ENCODE assay signal across 1 cellular context in genomic region chr10:68560201-68560915, GRCh38.
A peak's percentile ranks its signal among the peaks of the same experiment; 100 is the strongest.
TF ChIP-seq lines count a peak whose summit lies in the region.

Gene TET1 (plus strand): TSS chr10:68560337. CDS start chr10:68572339, 12,002 bp downstream.

TF ChIP-seq in HepG2, 621 proteins besides CTCF, POLR2A, EP300 and RAD21 (continued from another document and continues in another):
- no peak for TF ChIP-seq HIC2 (CRISPR knock-in tag; IDR thresholded peaks at IDR 0.05; ENCODE audit: low read depth)
- TF ChIP-seq NCOA1 (CRISPR knock-in tag; IDR thresholded peaks at IDR 0.05), result no peak
- TF ChIP-seq ZNF543 (CRISPR knock-in tag; IDR thresholded peaks at IDR 0.05), result no peak; the same call in 1 of the 2 replicates
- TF ChIP-seq, protein P1, sequence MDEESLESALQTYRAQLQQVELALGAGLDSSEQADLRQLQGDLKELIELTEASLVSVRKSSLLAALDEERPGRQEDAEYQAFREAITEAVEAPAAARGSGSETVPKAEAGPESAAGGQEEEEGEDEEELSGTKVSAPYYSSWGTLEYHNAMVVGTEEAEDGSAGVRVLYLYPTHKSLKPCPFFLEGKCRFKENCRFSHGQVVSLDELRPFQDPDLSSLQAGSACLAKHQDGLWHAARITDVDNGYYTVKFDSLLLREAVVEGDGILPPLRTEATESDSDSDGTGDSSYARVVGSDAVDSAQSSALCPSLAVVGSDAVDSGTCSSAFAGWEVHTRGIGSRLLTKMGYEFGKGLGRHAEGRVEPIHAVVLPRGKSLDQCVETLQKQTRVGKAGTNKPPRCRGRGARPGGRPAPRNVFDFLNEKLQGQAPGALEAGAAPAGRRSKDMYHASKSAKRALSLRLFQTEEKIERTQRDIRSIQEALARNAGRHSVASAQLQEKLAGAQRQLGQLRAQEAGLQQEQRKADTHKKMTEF (CRISPR knock-in tag; IDR thresholded peaks at IDR 0.05), result peak; percentile 77; the same call in 1 of the 2 replicates
- TF ChIP-seq KDM3A (CRISPR knock-in tag; IDR thresholded peaks at IDR 0.05; ENCODE audit: low read depth), result peak; percentile 77
- TF ChIP-seq, protein P2, sequence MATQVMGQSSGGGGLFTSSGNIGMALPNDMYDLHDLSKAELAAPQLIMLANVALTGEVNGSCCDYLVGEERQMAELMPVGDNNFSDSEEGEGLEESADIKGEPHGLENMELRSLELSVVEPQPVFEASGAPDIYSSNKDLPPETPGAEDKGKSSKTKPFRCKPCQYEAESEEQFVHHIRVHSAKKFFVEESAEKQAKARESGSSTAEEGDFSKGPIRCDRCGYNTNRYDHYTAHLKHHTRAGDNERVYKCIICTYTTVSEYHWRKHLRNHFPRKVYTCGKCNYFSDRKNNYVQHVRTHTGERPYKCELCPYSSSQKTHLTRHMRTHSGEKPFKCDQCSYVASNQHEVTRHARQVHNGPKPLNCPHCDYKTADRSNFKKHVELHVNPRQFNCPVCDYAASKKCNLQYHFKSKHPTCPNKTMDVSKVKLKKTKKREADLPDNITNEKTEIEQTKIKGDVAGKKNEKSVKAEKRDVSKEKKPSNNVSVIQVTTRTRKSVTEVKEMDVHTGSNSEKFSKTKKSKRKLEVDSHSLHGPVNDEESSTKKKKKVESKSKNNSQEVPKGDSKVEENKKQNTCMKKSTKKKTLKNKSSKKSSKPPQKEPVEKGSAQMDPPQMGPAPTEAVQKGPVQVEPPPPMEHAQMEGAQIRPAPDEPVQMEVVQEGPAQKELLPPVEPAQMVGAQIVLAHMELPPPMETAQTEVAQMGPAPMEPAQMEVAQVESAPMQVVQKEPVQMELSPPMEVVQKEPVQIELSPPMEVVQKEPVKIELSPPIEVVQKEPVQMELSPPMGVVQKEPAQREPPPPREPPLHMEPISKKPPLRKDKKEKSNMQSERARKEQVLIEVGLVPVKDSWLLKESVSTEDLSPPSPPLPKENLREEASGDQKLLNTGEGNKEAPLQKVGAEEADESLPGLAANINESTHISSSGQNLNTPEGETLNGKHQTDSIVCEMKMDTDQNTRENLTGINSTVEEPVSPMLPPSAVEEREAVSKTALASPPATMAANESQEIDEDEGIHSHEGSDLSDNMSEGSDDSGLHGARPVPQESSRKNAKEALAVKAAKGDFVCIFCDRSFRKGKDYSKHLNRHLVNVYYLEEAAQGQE (IDR thresholded peaks at IDR 0.05; ENCODE audit: borderline replicate concordance in 1 of 2, low read depth in 1 of 2, low read length in 2 of 2), result peak in 1 of 2 experiments; percentile 18; a peak in 1 of 4 replicates
- TF ChIP-seq ZNF225 (CRISPR knock-in tag; IDR thresholded peaks at IDR 0.05), result peak; percentile 69; the same call in 1 of the 2 replicates
- no peak for TF ChIP-seq TBP (CRISPR knock-in tag; IDR thresholded peaks at IDR 0.05)
- no peak; the same call in 1 of the 2 replicates for TF ChIP-seq WIZ (CRISPR knock-in tag; IDR thresholded peaks at IDR 0.05)
- TF ChIP-seq ZNF234 (CRISPR knock-in tag; conservative IDR thresholded peaks at IDR 0.05), result no peak
- no peak for TF ChIP-seq CREM (IDR thresholded peaks at IDR 0.05)
- TF ChIP-seq CREM (CRISPR knock-in tag; IDR thresholded peaks at IDR 0.05), result no peak
- 0 out of 2 replicates have a peak, but pooled peaks have one; percentile 37 for TF ChIP-seq ZNF776 (CRISPR knock-in tag; IDR thresholded peaks at IDR 0.05)
- TF ChIP-seq ELF1 (CRISPR knock-in tag; IDR thresholded peaks at IDR 0.05), result no peak; the same call in 1 of the 2 replicates
- TF ChIP-seq ZSCAN12 (CRISPR knock-in tag; IDR thresholded peaks at IDR 0.05), result no peak
- no peak; the same call in none of the 2 replicates for TF ChIP-seq ZNF501 (CRISPR knock-in tag; IDR thresholded peaks at IDR 0.05)
- peak; percentile 73; the same call in 1 of the 2 replicates for TF ChIP-seq HIVEP1 (CRISPR knock-in tag; IDR thresholded peaks at IDR 0.05)
- TF ChIP-seq ZNF674 (CRISPR knock-in tag; IDR thresholded peaks at IDR 0.05; ENCODE audit: low read depth), result no peak
- no peak for TF ChIP-seq SUZ12 (IDR thresholded peaks at IDR 0.05; ENCODE audit: low read depth, low read length)
- no peak; a peak in 1 of 4 replicates for TF ChIP-seq NR2F1 (CRISPR knock-in tag; IDR thresholded peaks at IDR 0.05)
- TF ChIP-seq SP140L (CRISPR knock-in tag; IDR thresholded peaks at IDR 0.05; ENCODE audit: borderline replicate concordance), result no peak
- TF ChIP-seq TFAP4 (IDR thresholded peaks at IDR 0.05; ENCODE audit: borderline replicate concordance, low read depth), result no peak; the same call in 1 of the 2 replicates
- no peak for TF ChIP-seq REXO4 (CRISPR knock-in tag; IDR thresholded peaks at IDR 0.05; ENCODE audit: borderline replicate concordance)
- no peak for TF ChIP-seq KLF11 (CRISPR knock-in tag; IDR thresholded peaks at IDR 0.05)
- TF ChIP-seq, protein P3, sequence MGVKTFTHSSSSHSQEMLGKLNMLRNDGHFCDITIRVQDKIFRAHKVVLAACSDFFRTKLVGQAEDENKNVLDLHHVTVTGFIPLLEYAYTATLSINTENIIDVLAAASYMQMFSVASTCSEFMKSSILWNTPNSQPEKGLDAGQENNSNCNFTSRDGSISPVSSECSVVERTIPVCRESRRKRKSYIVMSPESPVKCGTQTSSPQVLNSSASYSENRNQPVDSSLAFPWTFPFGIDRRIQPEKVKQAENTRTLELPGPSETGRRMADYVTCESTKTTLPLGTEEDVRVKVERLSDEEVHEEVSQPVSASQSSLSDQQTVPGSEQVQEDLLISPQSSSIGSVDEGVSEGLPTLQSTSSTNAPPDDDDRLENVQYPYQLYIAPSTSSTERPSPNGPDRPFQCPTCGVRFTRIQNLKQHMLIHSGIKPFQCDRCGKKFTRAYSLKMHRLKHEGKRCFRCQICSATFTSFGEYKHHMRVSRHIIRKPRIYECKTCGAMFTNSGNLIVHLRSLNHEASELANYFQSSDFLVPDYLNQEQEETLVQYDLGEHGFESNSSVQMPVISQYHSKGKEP (CRISPR knock-in tag; IDR thresholded peaks at IDR 0.05), result 0 out of 2 replicates have a peak, but pooled peaks have one; percentile 41
- TF ChIP-seq, protein P4, sequence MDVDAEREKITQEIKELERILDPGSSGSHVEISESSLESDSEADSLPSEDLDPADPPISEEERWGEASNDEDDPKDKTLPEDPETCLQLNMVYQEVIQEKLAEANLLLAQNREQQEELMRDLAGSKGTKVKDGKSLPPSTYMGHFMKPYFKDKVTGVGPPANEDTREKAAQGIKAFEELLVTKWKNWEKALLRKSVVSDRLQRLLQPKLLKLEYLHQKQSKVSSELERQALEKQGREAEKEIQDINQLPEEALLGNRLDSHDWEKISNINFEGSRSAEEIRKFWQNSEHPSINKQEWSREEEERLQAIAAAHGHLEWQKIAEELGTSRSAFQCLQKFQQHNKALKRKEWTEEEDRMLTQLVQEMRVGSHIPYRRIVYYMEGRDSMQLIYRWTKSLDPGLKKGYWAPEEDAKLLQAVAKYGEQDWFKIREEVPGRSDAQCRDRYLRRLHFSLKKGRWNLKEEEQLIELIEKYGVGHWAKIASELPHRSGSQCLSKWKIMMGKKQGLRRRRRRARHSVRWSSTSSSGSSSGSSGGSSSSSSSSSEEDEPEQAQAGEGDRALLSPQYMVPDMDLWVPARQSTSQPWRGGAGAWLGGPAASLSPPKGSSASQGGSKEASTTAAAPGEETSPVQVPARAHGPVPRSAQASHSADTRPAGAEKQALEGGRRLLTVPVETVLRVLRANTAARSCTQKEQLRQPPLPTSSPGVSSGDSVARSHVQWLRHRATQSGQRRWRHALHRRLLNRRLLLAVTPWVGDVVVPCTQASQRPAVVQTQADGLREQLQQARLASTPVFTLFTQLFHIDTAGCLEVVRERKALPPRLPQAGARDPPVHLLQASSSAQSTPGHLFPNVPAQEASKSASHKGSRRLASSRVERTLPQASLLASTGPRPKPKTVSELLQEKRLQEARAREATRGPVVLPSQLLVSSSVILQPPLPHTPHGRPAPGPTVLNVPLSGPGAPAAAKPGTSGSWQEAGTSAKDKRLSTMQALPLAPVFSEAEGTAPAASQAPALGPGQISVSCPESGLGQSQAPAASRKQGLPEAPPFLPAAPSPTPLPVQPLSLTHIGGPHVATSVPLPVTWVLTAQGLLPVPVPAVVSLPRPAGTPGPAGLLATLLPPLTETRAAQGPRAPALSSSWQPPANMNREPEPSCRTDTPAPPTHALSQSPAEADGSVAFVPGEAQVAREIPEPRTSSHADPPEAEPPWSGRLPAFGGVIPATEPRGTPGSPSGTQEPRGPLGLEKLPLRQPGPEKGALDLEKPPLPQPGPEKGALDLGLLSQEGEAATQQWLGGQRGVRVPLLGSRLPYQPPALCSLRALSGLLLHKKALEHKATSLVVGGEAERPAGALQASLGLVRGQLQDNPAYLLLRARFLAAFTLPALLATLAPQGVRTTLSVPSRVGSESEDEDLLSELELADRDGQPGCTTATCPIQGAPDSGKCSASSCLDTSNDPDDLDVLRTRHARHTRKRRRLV (CRISPR knock-in tag; IDR thresholded peaks at IDR 0.05), result peak; percentile 59; the same call in 1 of the 2 replicates
- TF ChIP-seq, protein P5, sequence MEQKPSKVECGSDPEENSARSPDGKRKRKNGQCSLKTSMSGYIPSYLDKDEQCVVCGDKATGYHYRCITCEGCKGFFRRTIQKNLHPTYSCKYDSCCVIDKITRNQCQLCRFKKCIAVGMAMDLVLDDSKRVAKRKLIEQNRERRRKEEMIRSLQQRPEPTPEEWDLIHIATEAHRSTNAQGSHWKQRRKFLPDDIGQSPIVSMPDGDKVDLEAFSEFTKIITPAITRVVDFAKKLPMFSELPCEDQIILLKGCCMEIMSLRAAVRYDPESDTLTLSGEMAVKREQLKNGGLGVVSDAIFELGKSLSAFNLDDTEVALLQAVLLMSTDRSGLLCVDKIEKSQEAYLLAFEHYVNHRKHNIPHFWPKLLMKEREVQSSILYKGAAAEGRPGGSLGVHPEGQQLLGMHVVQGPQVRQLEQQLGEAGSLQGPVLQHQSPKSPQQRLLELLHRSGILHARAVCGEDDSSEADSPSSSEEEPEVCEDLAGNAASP (CRISPR knock-in tag; IDR thresholded peaks at IDR 0.05; ENCODE audit: borderline replicate concordance), result peak; percentile 58; the same call in 1 of the 2 replicates
- TF ChIP-seq, protein P6, sequence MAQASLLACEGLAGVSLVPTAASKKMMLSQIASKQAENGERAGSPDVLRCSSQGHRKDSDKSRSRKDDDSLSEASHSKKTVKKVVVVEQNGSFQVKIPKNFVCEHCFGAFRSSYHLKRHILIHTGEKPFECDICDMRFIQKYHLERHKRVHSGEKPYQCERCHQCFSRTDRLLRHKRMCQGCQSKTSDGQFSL (CRISPR knock-in tag; IDR thresholded peaks at IDR 0.05), result no peak
- TF ChIP-seq KDM2A (CRISPR knock-in tag; IDR thresholded peaks at IDR 0.05; ENCODE audit: borderline replicate concordance, low read depth), result peak; percentile 66; the same call in 1 of the 2 replicates
- TF ChIP-seq, protein P7, sequence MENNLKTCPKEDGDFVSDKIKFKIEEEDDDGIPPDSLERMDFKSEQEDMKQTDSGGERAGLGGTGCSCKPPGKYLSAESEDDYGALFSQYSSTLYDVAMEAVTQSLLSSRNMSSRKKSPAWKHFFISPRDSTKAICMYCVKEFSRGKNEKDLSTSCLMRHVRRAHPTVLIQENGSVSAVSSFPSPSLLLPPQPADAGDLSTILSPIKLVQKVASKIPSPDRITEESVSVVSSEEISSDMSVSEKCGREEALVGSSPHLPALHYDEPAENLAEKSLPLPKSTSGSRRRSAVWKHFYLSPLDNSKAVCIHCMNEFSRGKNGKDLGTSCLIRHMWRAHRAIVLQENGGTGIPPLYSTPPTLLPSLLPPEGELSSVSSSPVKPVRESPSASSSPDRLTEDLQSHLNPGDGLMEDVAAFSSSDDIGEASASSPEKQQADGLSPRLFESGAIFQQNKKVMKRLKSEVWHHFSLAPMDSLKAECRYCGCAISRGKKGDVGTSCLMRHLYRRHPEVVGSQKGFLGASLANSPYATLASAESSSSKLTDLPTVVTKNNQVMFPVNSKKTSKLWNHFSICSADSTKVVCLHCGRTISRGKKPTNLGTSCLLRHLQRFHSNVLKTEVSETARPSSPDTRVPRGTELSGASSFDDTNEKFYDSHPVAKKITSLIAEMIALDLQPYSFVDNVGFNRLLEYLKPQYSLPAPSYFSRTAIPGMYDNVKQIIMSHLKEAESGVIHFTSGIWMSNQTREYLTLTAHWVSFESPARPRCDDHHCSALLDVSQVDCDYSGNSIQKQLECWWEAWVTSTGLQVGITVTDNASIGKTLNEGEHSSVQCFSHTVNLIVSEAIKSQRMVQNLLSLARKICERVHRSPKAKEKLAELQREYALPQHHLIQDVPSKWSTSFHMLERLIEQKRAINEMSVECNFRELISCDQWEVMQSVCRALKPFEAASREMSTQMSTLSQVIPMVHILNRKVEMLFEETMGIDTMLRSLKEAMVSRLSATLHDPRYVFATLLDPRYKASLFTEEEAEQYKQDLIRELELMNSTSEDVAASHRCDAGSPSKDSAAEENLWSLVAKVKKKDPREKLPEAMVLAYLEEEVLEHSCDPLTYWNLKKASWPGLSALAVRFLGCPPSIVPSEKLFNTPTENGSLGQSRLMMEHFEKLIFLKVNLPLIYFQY (CRISPR knock-in tag; IDR thresholded peaks at IDR 0.05; ENCODE audit: borderline replicate concordance), result peak; percentile 36; the same call in 1 of the 2 replicates
- TF ChIP-seq ZNF180 (CRISPR knock-in tag; IDR thresholded peaks at IDR 0.05; ENCODE audit: borderline replicate concordance, low read depth), result no peak
- no peak for TF ChIP-seq KDM6A (CRISPR knock-in tag; IDR thresholded peaks at IDR 0.05; ENCODE audit: low read depth)
- no peak for TF ChIP-seq CBX1 (IDR thresholded peaks at IDR 0.05; ENCODE audit: low read depth)
- no peak for TF ChIP-seq IRX3 (CRISPR knock-in tag; IDR thresholded peaks at IDR 0.05; ENCODE audit: borderline replicate concordance, low read depth)
- TF ChIP-seq TP53 (CRISPR knock-in tag; conservative IDR thresholded peaks at IDR 0.05), result no peak
- no peak for TF ChIP-seq FOXK1 (CRISPR knock-in tag; IDR thresholded peaks at IDR 0.05; ENCODE audit: borderline replicate concordance, low read depth)
- 0 out of 2 replicates have a peak, but pooled peaks have one; percentile 22 for TF ChIP-seq KLF12 (CRISPR knock-in tag; IDR thresholded peaks at IDR 0.05; ENCODE audit: borderline replicate concordance)
- TF ChIP-seq ZNF607 (CRISPR knock-in tag; IDR thresholded peaks at IDR 0.05; ENCODE audit: borderline replicate concordance), result 0 out of 2 replicates have a peak, but pooled peaks have one; percentile 17
- TF ChIP-seq HNRNPL (IDR thresholded peaks at IDR 0.05; ENCODE audit: low read depth, low read length), result no peak
